ENCODE assay signal across 24 cellular contexts in the genomic region with DNA sequence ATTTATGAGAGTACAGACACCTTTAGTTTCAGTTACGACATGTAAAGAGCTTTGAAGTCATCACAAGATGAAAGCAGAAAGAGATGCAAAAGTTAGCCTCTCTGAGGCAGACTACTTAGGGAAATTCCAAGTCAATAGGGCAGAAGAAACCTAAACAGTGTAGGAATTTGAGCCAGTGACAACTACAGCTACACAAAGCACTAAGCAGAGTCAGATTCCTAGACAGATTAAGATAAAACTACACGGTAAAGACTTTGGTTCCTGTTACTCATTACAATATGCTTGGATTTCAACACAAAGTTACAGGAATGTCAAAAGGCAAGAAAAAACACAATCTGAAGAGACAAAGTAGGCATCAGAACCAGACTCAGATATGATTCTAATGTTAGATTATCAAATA.
DNase-seq lines count a peak whose midpoint lies in the region; FAIRE-seq and TF ChIP-seq lines count a peak whose summit lies in the region.
"Had no signal": no experiment of that assay in that cellular context is flagged by ENCODE, and none has a peak within 500 bp of the region (broad histone marks: within the 10 kb centered on the region; RNA-seq: fewer than 3 reads in every experiment).

No MANE protein-coding gene starts in this region.

- H3K4me2 ChIP-seq in H1 (ENCODE audit: insufficient read depth in 1 of 2, low read depth in 2 of 2, low read length in 2 of 2), result no peak overlapping the region
- peak overlapping the region; percentile 59 for H3K4me2 ChIP-seq in smooth muscle cell
- H3K4me2 ChIP-seq in GM23248 (ENCODE audit: unreplicated experiment), result no peak overlapping the region

- TF ChIP-seq CTCF in H1 (IDR thresholded peaks at IDR 0.05; ENCODE audit: control extremely low read depth in 1 of 3, insufficient read depth in 1 of 3, low read depth in 1 of 3, low read length in 3 of 3), result no peak
- TF ChIP-seq CTCF in smooth muscle cell (IDR thresholded peaks at IDR 0.05; ENCODE audit: borderline replicate concordance, insufficient read depth, poor library complexity, severe bottlenecking), result no peak

- H3K14ac ChIP-seq in H1 (ENCODE audit: insufficient read length), result no peak overlapping the region

- no peak overlapping the region for H3K9ac ChIP-seq in H1 (replicated peaks in 1 of 4; ENCODE audit: extremely low read depth in 1 of 4, low read depth in 3 of 4, low read length in 3 of 4)
- H3K9ac ChIP-seq in smooth muscle cell (ENCODE audit: low read depth), result no peak overlapping the region
- H3K9ac ChIP-seq in GM23248, result no peak overlapping the region

- no peak overlapping the region for H3K4me3 ChIP-seq in H1 (ENCODE audit: extremely low read depth in 1 of 4, insufficient read depth in 2 of 4, low read depth in 3 of 4, low read length in 4 of 4)
- no peak overlapping the region for H3K4me3 ChIP-seq in smooth muscle cell
- H3K4me3 ChIP-seq in GM23248, result no peak overlapping the region
- H3K4me3 ChIP-seq: SJCRH30 had no signal

- H3F3A ChIP-seq in smooth muscle cell (ENCODE audit: low read depth) (no peaks in the 10 kb centered on the region), GM23248 (ENCODE audit: insufficient read depth) (no peaks in the 10 kb centered on the region)

- H2AFZ ChIP-seq in H1 (ENCODE audit: low read length) (peak overlapping the region; percentile 92; the same call in 1 of the 2 replicates), smooth muscle cell (ENCODE audit: low read depth) (no peak overlapping the region), GM23248 (no peak overlapping the region)

- H2BK15ac ChIP-seq in H1 (ENCODE audit: low read length), result no peak overlapping the region

- H3K18ac ChIP-seq in H1 (ENCODE audit: extremely low read depth, low read length), result no peak overlapping the region

- no peaks in the 10 kb centered on the region for H3K4me1 ChIP-seq in H1 (replicated peaks in 1 of 4; ENCODE audit: control insufficient read depth in 3 of 4, insufficient read depth in 4 of 4, low read length in 3 of 4)
- peaks cover 10% of the 10 kb centered on the region for H3K4me1 ChIP-seq in smooth muscle cell (ENCODE audit: low read depth)
- H3K4me1 ChIP-seq in GM23248 (ENCODE audit: insufficient read depth), result no peaks in the 10 kb centered on the region
- H3K4me1 ChIP-seq: SJCRH30 had no signal

- no peaks in the 10 kb centered on the region for H3K79me1 ChIP-seq in H1 (ENCODE audit: low read depth, low read length)

- H3K9me3 ChIP-seq in H1 (ENCODE audit: insufficient read depth in 2 of 2, low read depth in 1 of 2, low read length in 1 of 2) (no peaks in the 10 kb centered on the region), smooth muscle cell (replicated peaks; ENCODE audit: low read depth) (no peaks in the 10 kb centered on the region), GM23248 (ENCODE audit: low read depth) (no peaks in the 10 kb centered on the region)
- H3K9me3 ChIP-seq: SJCRH30 had no signal

- H3K27me3 ChIP-seq in H1 (replicated peaks in 1 of 4; ENCODE audit: control insufficient read depth in 3 of 4, extremely low read depth in 1 of 4, insufficient read depth in 3 of 4, low read length in 3 of 4) (no peaks in the 10 kb centered on the region), smooth muscle cell (ENCODE audit: low read depth) (no peaks in the 10 kb centered on the region), GM23248 (replicated peaks; ENCODE audit: insufficient read depth) (no peaks in the 10 kb centered on the region)
- H3K27me3 ChIP-seq: SJCRH30 had no signal

- no peaks in the 10 kb centered on the region for H3K9me2 ChIP-seq in GM23248 (ENCODE audit: insufficient read depth)

- POLR2A ChIA-PET in H1 (lab: Charles Lee; ENCODE audit: partially characterized antibody), result no interaction called here

- TF ChIP-seq EP300 in H1 (IDR thresholded peaks at IDR 0.05; ENCODE audit: borderline replicate concordance in 1 of 2, low read depth in 2 of 2, low read length in 2 of 2), result no peak

- no peak for TF ChIP-seq RAD21 in H1 (IDR thresholded peaks at IDR 0.05 in 1 of 2, conservative IDR thresholded peaks at IDR 0.05 in 1 of 2; ENCODE audit: low read depth in 2 of 2, low read length in 2 of 2)

- H2AK5ac ChIP-seq in H1 (ENCODE audit: low read depth, low read length), result no peak overlapping the region

- H3K23me2 ChIP-seq in H1 (ENCODE audit: low read depth, low read length), result no peaks in the 10 kb centered on the region

- DNase-seq in M059J (ENCODE audit: low read depth) (peak; percentile 1), H1 (ENCODE audit: low read depth in 1 of 2, low spot score in 2 of 2) (no peak), kidney glomerular epithelial cell (lab: John Stamatoyannopoulos, UW) (peak; percentile 17), smooth muscle cell (lab: John Stamatoyannopoulos, UW; ENCODE audit: unreplicated experiment) (no peak), GM23248 (no peak), DMS53 treated with DMSO at 0.1 percent for 48 hours (lab: John Stamatoyannopoulos, UW; ENCODE audit: unreplicated experiment) (no peak)
- no peak for DNase-seq in activated naive CD4-positive, alpha-beta T cell (lab: John Stamatoyannopoulos, UW)
- DNase-seq: CD4-positive, CD25-positive, alpha-beta regulatory T cell; COR-L47; DMS79 treated with DMSO at 0.1 percent for 48 hours; H7; HFFc6; KBM-7; MV-4-11; NCI-H1105 treated with DMSO at 0.1 percent for 48 hours; NCI-H1694; NCI-H2081; NCI-H2171 treated with DMSO at 0.1 percent for 48 hours; NCI-H446 treated with DMSO at 0.1 percent for 48 hours; NCI-H526 treated with DMSO at 0.1 percent for 48 hours; OCI-M1; SJCRH30 had no signal

- no peak overlapping the region for H2BK20ac ChIP-seq in H1 (ENCODE audit: low read length)

- CTCF ChIA-PET in H1 (lab: Charles Lee; ENCODE audit: partially characterized antibody), result no interaction called here

- no peak overlapping the region for H2BK120ac ChIP-seq in H1 (replicated peaks; ENCODE audit: low read depth, low read length)

- H4K91ac ChIP-seq in H1 (replicated peaks; ENCODE audit: insufficient read length, low read length), result no peak overlapping the region

- WGBS in H1 (ENCODE audit: extremely low coverage in 1 of 2, insufficient coverage in 1 of 2, insufficient read length in 1 of 2, insufficient replicate concordance in 2 of 2, low coverage in 1 of 2, low lambda C conversion rate in 2 of 2, missing lambda C conversion rate in 1 of 2), 2 experiments, result 90% methylated on average over 2 of the region's 2 CpGs; no CpG with 5 or more reads in 1 of the 2 experiments
- WGBS in smooth muscle cell (ENCODE audit: low lambda C conversion rate), result 27% methylated on average over 2 of the region's 2 CpGs
- WGBS in GM23248 (ENCODE audit: low coverage in 1 of 2, low lambda C conversion rate in 2 of 2, missing lambda C conversion rate in 2 of 2), 2 experiments, result 30 to 34% methylated on average over 2 of the region's 2 CpGs

- H2BK5ac ChIP-seq in H1 (ENCODE audit: low read depth, low read length), result no peak overlapping the region

- FAIRE-seq in H1 (lab: Jason Lieb, UNC), result no peak
- FAIRE-seq: GM12891, RCC 7860 had no signal

- H3K23ac ChIP-seq in H1 (ENCODE audit: insufficient read length), result no peak overlapping the region

- H3K4ac ChIP-seq in H1 (replicated peaks; ENCODE audit: insufficient read length, low read depth, low read length), result no peak overlapping the region

- no peak for TF ChIP-seq POLR2A in H1 (IDR thresholded peaks at IDR 0.05; ENCODE audit: control extremely low read depth in 1 of 2, low read depth in 2 of 2, low read length in 2 of 2)

- H4K20me1 ChIP-seq in H1 (replicated peaks in 1 of 2; ENCODE audit: control insufficient read depth in 1 of 2, insufficient read depth in 2 of 2, low read length in 2 of 2), result no peaks in the 10 kb centered on the region
- no peaks in the 10 kb centered on the region for H4K20me1 ChIP-seq in smooth muscle cell (ENCODE audit: low read depth)
- no peaks in the 10 kb centered on the region for H4K20me1 ChIP-seq in GM23248 (ENCODE audit: insufficient read depth)

- H3K36me3 ChIP-seq in H1 (ENCODE audit: control insufficient read depth in 2 of 4, insufficient read depth in 4 of 4, low read length in 3 of 4), result no peaks in the 10 kb centered on the region
- no peaks in the 10 kb centered on the region for H3K36me3 ChIP-seq in smooth muscle cell (ENCODE audit: low read depth)
- H3K36me3 ChIP-seq in GM23248 (ENCODE audit: low read depth), result no peaks in the 10 kb centered on the region
- H3K36me3 ChIP-seq: SJCRH30 had no signal

- H3K79me2 ChIP-seq in H1 (ENCODE audit: control insufficient read depth in 1 of 2, insufficient read depth in 2 of 2, low read length in 2 of 2) (no peaks in the 10 kb centered on the region), smooth muscle cell (ENCODE audit: low read depth) (no peaks in the 10 kb centered on the region), GM23248 (ENCODE audit: insufficient read depth) (no peaks in the 10 kb centered on the region)

- in situ Hi-C loops in GM23248 (cut with MboI), result no loop called here

- H4K8ac ChIP-seq in H1 (ENCODE audit: extremely low read depth, insufficient read depth, low read length), result no peak overlapping the region

- H3K56ac ChIP-seq in H1 (replicated peaks; ENCODE audit: insufficient read length, low read depth, low read length), result no peak overlapping the region

- no peak overlapping the region for H4K5ac ChIP-seq in H1 (ENCODE audit: insufficient read length, low read depth, low read length)

- H2BK12ac ChIP-seq in H1 (ENCODE audit: low read depth, low read length), result no peak overlapping the region

- no peak overlapping the region for H3K27ac ChIP-seq in H1 (ENCODE audit: low read depth, low read length)
- H3K27ac ChIP-seq in smooth muscle cell (ENCODE audit: low read depth), result peak overlapping the region; percentile 64
- H3K27ac ChIP-seq in GM23248, result no peak overlapping the region
- H3K27ac ChIP-seq: SJCRH30 had no signal

TF ChIP-seq in H1, 55 proteins besides CTCF, POLR2A, EP300 and RAD21:
- TF ChIP-seq CREB1 (IDR thresholded peaks at IDR 0.05) (no peak), CTBP2 (IDR thresholded peaks at IDR 0.05; ENCODE audit: borderline replicate concordance, insufficient read depth, insufficient read length, low read length) (no peak), HDAC2 (IDR thresholded peaks at IDR 0.05; ENCODE audit: borderline replicate concordance in 1 of 2, low read depth in 2 of 2, low read length in 2 of 2) (no peak), CHD1 (IDR thresholded peaks at IDR 0.05; ENCODE audit: low read depth, low read length) (no peak), GTF2F1 (IDR thresholded peaks at IDR 0.05; ENCODE audit: borderline replicate concordance, low read depth, low read length) (no peak)
- TF ChIP-seq, protein P1, sequence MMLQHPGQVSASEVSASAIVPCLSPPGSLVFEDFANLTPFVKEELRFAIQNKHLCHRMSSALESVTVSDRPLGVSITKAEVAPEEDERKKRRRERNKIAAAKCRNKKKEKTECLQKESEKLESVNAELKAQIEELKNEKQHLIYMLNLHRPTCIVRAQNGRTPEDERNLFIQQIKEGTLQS (IDR thresholded peaks at IDR 0.05; ENCODE audit: insufficient read depth, low read depth, low read length), result no peak

Comparison
In these comparisons a context has a peak if more than half of its experiments do, and no peak if none do; other contexts are left out.
1. DNase-seq: peak in M059J (single experiment) and kidney glomerular epithelial cell (single experiment); none in H1 (0 of 2), smooth muscle cell (single experiment), activated naive CD4-positive, alpha-beta T cell (0 of 4), GM23248 (single experiment) and DMS53 treated with DMSO at 0.1 percent for 48 hours (single experiment).